ENCODE assay signal across 13 cellular contexts in the genomic region with DNA sequence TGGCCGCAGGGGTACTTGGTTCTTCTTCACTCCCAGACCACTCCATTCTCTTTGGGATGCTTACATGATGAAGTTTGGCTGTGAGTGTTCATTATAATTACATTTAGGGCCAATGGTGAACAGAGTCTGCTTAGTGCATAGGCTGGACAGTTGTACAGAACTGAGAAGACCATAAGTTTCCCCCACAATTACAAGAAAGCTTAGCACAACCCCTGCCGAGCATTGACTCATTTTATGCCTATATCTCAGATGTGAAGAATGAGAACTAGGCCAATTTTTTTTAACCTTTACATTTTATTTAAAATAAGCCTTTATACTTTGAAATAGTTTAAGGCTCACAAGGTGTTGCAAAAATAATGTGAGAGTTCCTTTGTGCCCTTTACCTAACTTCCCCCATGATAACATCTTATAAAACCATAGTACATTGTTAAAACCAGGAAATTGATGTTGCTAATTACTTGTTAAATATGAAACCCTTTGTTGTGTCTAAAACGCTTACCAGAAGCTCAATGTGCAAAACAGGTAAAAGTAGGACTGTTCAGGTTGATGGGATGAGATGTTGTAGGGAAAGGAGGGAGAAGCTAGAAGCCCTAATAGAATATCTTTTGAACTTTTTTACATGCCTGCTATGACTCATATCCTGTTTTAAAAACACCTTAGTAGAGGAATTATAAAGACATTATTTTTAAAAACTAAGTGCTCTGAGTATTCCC. TPM values are rescaled to one million over a fixed set of nuclear protein-coding genes. Genes with fewer than 3 reads are reported as not detected.
DNase-seq lines count a peak whose midpoint lies in the region; ATAC-seq, FAIRE-seq and TF ChIP-seq lines count a peak whose summit lies in the region.
"Had no signal": no experiment of that assay in that cellular context is flagged by ENCODE, and none has a peak within 500 bp of the region (broad histone marks: within the 10 kb centered on the region; RNA-seq: fewer than 3 reads in every experiment).

No MANE protein-coding gene starts in this region.

- BruUV-seq in GM12878 (replicated peaks; lab: Mats Ljungman, UMichigan): no TSS peak

- TF ChIP-seq CTCF in GM12878 (IDR thresholded peaks at IDR 0.05 in 2 of 3, conservative IDR thresholded peaks at IDR 0.05 in 1 of 3; ENCODE audit: control insufficient read depth in 2 of 3, extremely low read depth in 1 of 3, insufficient read depth in 1 of 3, low read depth in 3 of 3, low read length in 3 of 3): no peak

- H3K27ac Mint-ChIP-seq in activated CD4-positive, alpha-beta T cell treated with anti-CD3 and anti-CD28 coated beads, Interleukin-2, amount 10 ng/mL, durations not matched to agents 24 days and 14 days: peak overlapping the region; percentile 61
- peak overlapping the region; percentile 82 for H3K27ac Mint-ChIP-seq in stimulated activated effector memory CD8-positive, alpha-beta T cell treated with anti-CD3 and anti-CD28 coated beads, Interleukin-12 subunit alpha, Interleukin-12 subunit beta, amount 100 ng/mL, for 72 hours

- POLR2A ChIA-PET in GM12878 (lab: Charles Lee): no interaction called here

- peak overlapping the region; percentile 4 for H3K4me3 Mint-ChIP-seq in activated CD4-positive, alpha-beta T cell treated with anti-CD3 and anti-CD28 coated beads, Interleukin-2, amount 10 ng/mL, durations not matched to agents 24 days and 14 days
- peak overlapping the region; percentile 24 for H3K4me3 Mint-ChIP-seq in stimulated activated effector memory CD8-positive, alpha-beta T cell treated with anti-CD3 and anti-CD28 coated beads, Interleukin-12 subunit alpha, Interleukin-12 subunit beta, amount 100 ng/mL, for 72 hours

- H3K36me3 Mint-ChIP-seq in activated CD4-positive, alpha-beta T cell treated with anti-CD3 and anti-CD28 coated beads, Interleukin-2, amount 10 ng/mL, durations not matched to agents 24 days and 14 days (ENCODE audit: low read depth): peaks cover 5% of the 10 kb centered on the region
- H3K36me3 Mint-ChIP-seq in stimulated activated effector memory CD8-positive, alpha-beta T cell treated with anti-CD3 and anti-CD28 coated beads, Interleukin-12 subunit alpha, Interleukin-12 subunit beta, amount 100 ng/mL, for 72 hours: no peaks in the 10 kb centered on the region

- SMC1A ChIA-PET in GM12878 (lab: Charles Lee; ENCODE audit: uncharacterized antibody, unreplicated experiment): interaction anchor here (1.1 to 3.0 kb wide), 3 partner anchors 15 to 48 kb away, joined by 3 to 12 read pairs (median 3); no protein-coding TSS in a partner anchor

- no peaks in the 10 kb centered on the region for H3K79me2 ChIP-seq in GM12878 (ENCODE audit: control insufficient read depth, insufficient read depth, low read length)

- peaks cover 21% of the 10 kb centered on the region for H3K4me1 ChIP-seq in GM12878 (ENCODE audit: control insufficient read depth, insufficient read depth, low read length)

- intact Hi-C loops in activated CD4-positive, alpha-beta T cell treated with anti-CD3 and anti-CD28 coated beads, Interleukin-2, amount 10 ng/mL, durations not matched to agents 24 days and 14 days (cut with micrococcal nuclease): no loop called here
- intact Hi-C loops in GM12878 (cut with micrococcal nuclease; ENCODE audit: unreplicated experiment): no loop called here

- in situ Hi-C loops in GM12878 (cut with MboI): no loop called here

- no peak overlapping the region for H3K4me2 ChIP-seq in GM12878 (ENCODE audit: control insufficient read depth, insufficient read depth)

- no peak overlapping the region for H3K4me3 ChIP-seq in GM12878
- H3K4me3 ChIP-seq: ovary had no signal

- no peak overlapping the region for H3K9ac ChIP-seq in GM12878 (ENCODE audit: control insufficient read depth, insufficient read depth, low read length)

- H3K27me3 Mint-ChIP-seq in activated CD4-positive, alpha-beta T cell treated with anti-CD3 and anti-CD28 coated beads, Interleukin-2, amount 10 ng/mL, durations not matched to agents 24 days and 14 days: no peaks in the 10 kb centered on the region

- CTCF ChIA-PET in GM12878 (lab: Yijun Ruan, JAX): interaction anchor here (1.2 kb wide), 1 partner anchor 662 kb away, joined by 3 read pairs; no protein-coding TSS in a partner anchor

- RAD21 ChIA-PET in GM12878 (lab: Charles Lee; ENCODE audit: unreplicated experiment): interaction anchor here (0.9 kb wide), 1 partner anchor 458 kb away, joined by 3 read pairs; no protein-coding TSS in a partner anchor

- TF ChIP-seq RAD21 in GM12878 (IDR thresholded peaks at IDR 0.05; ENCODE audit: insufficient read depth, low read depth, low read length): no peak

- ATAC-seq in GM12878: peak; percentile 74
- ATAC-seq in stimulated activated effector memory CD8-positive, alpha-beta T cell treated with anti-CD3 and anti-CD28 coated beads, Interleukin-12 subunit alpha, Interleukin-12 subunit beta, amount 100 ng/mL, for 72 hours: peak; percentile 47
- ATAC-seq in HG02938 (IDR thresholded peaks at IDR 0.05; ENCODE audit: unreplicated experiment): no peak

- 44% methylated on average over 3 of the region's 3 CpGs for WGBS in GM12878 (ENCODE audit: insufficient coverage, insufficient replicate concordance, low lambda C conversion rate, missing lambda C conversion rate)

- DNase-seq in activated CD4-positive, alpha-beta T cell treated with anti-CD3 and anti-CD28 coated beads, Interleukin-2, amount 10 ng/mL, durations not matched to agents 24 days and 14 days: no peak
- DNase-seq in activated CD4-positive, alpha-beta T cell treated with anti-CD3 and anti-CD28 coated beads for 1 hour: no peak
- DNase-seq in NCI-H69 (lab: John Stamatoyannopoulos, UW): peak; percentile 17
- DNase-seq in GM12878 (ENCODE audit: low read depth, low spot score): no peak
- DNase-seq in stimulated activated effector memory CD8-positive, alpha-beta T cell treated with anti-CD3 and anti-CD28 coated beads, Interleukin-12 subunit alpha, Interleukin-12 subunit beta, amount 100 ng/mL, for 72 hours (ENCODE audit: low spot score in 2 of 2): no peak
- DNase-seq in CD1c-positive myeloid dendritic cell (ENCODE audit: extremely low spot score): no peak
- DNase-seq in NAMALWA (ENCODE audit: low spot score): no peak
- DNase-seq: DND-41, midbrain, NCI-H1417 treated with DMSO at 0.1 percent for 48 hours, NCI-H526, ovary had no signal

- no peaks in the 10 kb centered on the region for H3K36me3 ChIP-seq in GM12878 (ENCODE audit: control insufficient read depth in 2 of 2, insufficient read depth in 2 of 2, low read length in 1 of 2)
- H3K36me3 ChIP-seq: ovary had no signal

- no peaks in the 10 kb centered on the region for H3K9me3 Mint-ChIP-seq in activated CD4-positive, alpha-beta T cell treated with anti-CD3 and anti-CD28 coated beads, Interleukin-2, amount 10 ng/mL, durations not matched to agents 24 days and 14 days
- no peaks in the 10 kb centered on the region for H3K9me3 Mint-ChIP-seq in stimulated activated effector memory CD8-positive, alpha-beta T cell treated with anti-CD3 and anti-CD28 coated beads, Interleukin-12 subunit alpha, Interleukin-12 subunit beta, amount 100 ng/mL, for 72 hours

- H3K4me1 Mint-ChIP-seq in activated CD4-positive, alpha-beta T cell treated with anti-CD3 and anti-CD28 coated beads, Interleukin-2, amount 10 ng/mL, durations not matched to agents 24 days and 14 days: peaks cover 34% of the 10 kb centered on the region
- H3K4me1 Mint-ChIP-seq in stimulated activated effector memory CD8-positive, alpha-beta T cell treated with anti-CD3 and anti-CD28 coated beads, Interleukin-12 subunit alpha, Interleukin-12 subunit beta, amount 100 ng/mL, for 72 hours: peaks cover 35% of the 10 kb centered on the region

- H3K27me3 ChIP-seq in GM12878 (replicated peaks in 1 of 2; ENCODE audit: control insufficient read depth in 2 of 2, insufficient read depth in 2 of 2, low read length in 1 of 2): no peaks in the 10 kb centered on the region
- H3K27me3 ChIP-seq: ovary had no signal

- H2AFZ ChIP-seq in GM12878 (ENCODE audit: control insufficient read depth, low read depth, low read length): peak overlapping the region; percentile 34

- no peaks in the 10 kb centered on the region; the same call in 1 of the 3 replicates for H3K9me3 ChIP-seq in GM12878 (replicated peaks; ENCODE audit: control insufficient read depth, insufficient read depth, low read length)
- H3K9me3 ChIP-seq: ovary had no signal

- no peak for TF ChIP-seq POLR2A in GM12878 (IDR thresholded peaks at IDR 0.05; ENCODE audit: low read depth, low read length)

- no peak for FAIRE-seq in GM12878 (lab: Jason Lieb, UNC)

- H4K20me1 ChIP-seq in GM12878 (ENCODE audit: control insufficient read depth, insufficient read depth): no peaks in the 10 kb centered on the region

- 0 out of 2 replicates have a peak overlapping the region, but pooled peaks have one; percentile 48 for H3K27ac ChIP-seq in GM12878 (ENCODE audit: control insufficient read depth, insufficient read depth)
- H3K27ac ChIP-seq: ovary had no signal

- TF ChIP-seq EP300 in GM12878 (IDR thresholded peaks at IDR 0.05; ENCODE audit: borderline replicate concordance in 1 of 2, control insufficient read depth in 1 of 2, low read depth in 2 of 2, low read length in 2 of 2): no peak

RNA-seq across cellular contexts. Expression of a gene that starts 47.2 kb away (rescaled TPM):
- 1.3 and 1.5 TPM in 2 replicates for total RNA-seq in activated CD4-positive, alpha-beta T cell treated with anti-CD3 and anti-CD28 coated beads, Interleukin-2, amount 10 ng/mL, durations not matched to agents 24 days and 14 days
- total RNA-seq in GM12878 (2013; cell fraction: nucleolus; rRNA removed): 0.06 and 0.20 TPM in 2 replicates
- total RNA-seq in GM12878 (2014; rRNA removed) (6.6 and 6.7 TPM in 2 replicates), GM12878 (2014; rRNA removed; fragmentation: Illumina TruSeq; extraction: Trizol) (6.5 and 6.9 TPM in 2 replicates), GM12878 (2021) (12.0 and 13.2 TPM in 2 replicates)
- 6.5 TPM for polyA plus RNA-seq in GM12878 (2011; ENCODE audit: low read depth)
- polyA plus RNA-seq in GM12878 (2011; rRNA removed) (0.15 and 0.45 TPM in 2 replicates), GM12878 (2014; fragmentation: Illumina TruSeq; extraction: Trizol) (13.7 and 18.9 TPM in 2 replicates), GM12878 (2014; fragmentation: Nextera tagmentation; extraction: Ambion mirVana) (1 to 10 TPM; 1.8 to 2.1 TPM), GM12878 (2014; rRNA removed) (7.8 and 10.7 TPM in 2 replicates), GM12878 (2016; fragmentation: Nextera tagmentation; extraction: Ambion mirVana) (10 to 100 TPM; 10.4 to 10.6 TPM)
- polyA plus RNA-seq in GM12878 (2011; cell fraction: cytosol; rRNA removed): 0.05 and 0.06 TPM in 2 replicates
- 0.27 and 0.31 TPM in 2 replicates for polyA plus RNA-seq in GM12878 (2011; cell fraction: nucleus; rRNA removed)
- polyA plus RNA-seq in GM12878 (2012): 6.2 and 8.3 TPM in 2 replicates
- polyA minus RNA-seq in GM12878 (2011; rRNA and poly(A)+ RNA removed): 0.10 and 0.80 TPM in 2 replicates
- not detected in 2 replicates for polyA minus RNA-seq in GM12878 (2011; cell fraction: cytosol; rRNA and poly(A)+ RNA removed)
- 0.10 and 0.12 TPM in 2 replicates for polyA minus RNA-seq in GM12878 (2011; cell fraction: nucleus; rRNA and poly(A)+ RNA removed)

RNA-seq across cellular contexts. Expression of a gene that starts 51.0 kb away (rescaled TPM):
- 39.8 and 41.3 TPM in 2 replicates for total RNA-seq in activated CD4-positive, alpha-beta T cell treated with anti-CD3 and anti-CD28 coated beads, Interleukin-2, amount 10 ng/mL, durations not matched to agents 24 days and 14 days
- 32.5 and 34.2 TPM in 2 replicates for total RNA-seq in GM12878 (2013; cell fraction: nucleolus; rRNA removed)
- total RNA-seq in GM12878 (2014; rRNA removed) (28.9 and 29.8 TPM in 2 replicates), GM12878 (2014; rRNA removed; fragmentation: Illumina TruSeq; extraction: Trizol) (38.6 and 41.5 TPM in 2 replicates), GM12878 (2021) (39.6 and 40.2 TPM in 2 replicates)
- polyA plus RNA-seq in GM12878 (2011; ENCODE audit: low read depth): 7.2 TPM
- polyA plus RNA-seq in GM12878 (2011; rRNA removed) (29.2 and 41.6 TPM in 2 replicates), GM12878 (2014; fragmentation: Illumina TruSeq; extraction: Trizol) (22.6 and 28.0 TPM in 2 replicates), GM12878 (2014; fragmentation: Nextera tagmentation; extraction: Ambion mirVana) (100 to 1,000 TPM; 108 to 115 TPM), GM12878 (2014; rRNA removed) (26.3 and 28.9 TPM in 2 replicates), GM12878 (2016; fragmentation: Nextera tagmentation; extraction: Ambion mirVana) (10 to 100 TPM; 69.2 to 73.1 TPM)
- polyA plus RNA-seq in GM12878 (2011; cell fraction: cytosol; rRNA removed): 16.0 and 16.9 TPM in 2 replicates
- 7.6 and 10.5 TPM in 2 replicates for polyA plus RNA-seq in GM12878 (2011; cell fraction: nucleus; rRNA removed)
- polyA plus RNA-seq in GM12878 (2012): 30.5 and 56.9 TPM in 2 replicates
- 11.1 and 12.7 TPM in 2 replicates for polyA minus RNA-seq in GM12878 (2011; rRNA and poly(A)+ RNA removed)
- 5.7 and 9.5 TPM in 2 replicates for polyA minus RNA-seq in GM12878 (2011; cell fraction: cytosol; rRNA and poly(A)+ RNA removed)
- 8.7 and 17.3 TPM in 2 replicates for polyA minus RNA-seq in GM12878 (2011; cell fraction: nucleus; rRNA and poly(A)+ RNA removed)
